Comparison of ENCODE assay signal across 1 cellular context in the genomic region with DNA sequence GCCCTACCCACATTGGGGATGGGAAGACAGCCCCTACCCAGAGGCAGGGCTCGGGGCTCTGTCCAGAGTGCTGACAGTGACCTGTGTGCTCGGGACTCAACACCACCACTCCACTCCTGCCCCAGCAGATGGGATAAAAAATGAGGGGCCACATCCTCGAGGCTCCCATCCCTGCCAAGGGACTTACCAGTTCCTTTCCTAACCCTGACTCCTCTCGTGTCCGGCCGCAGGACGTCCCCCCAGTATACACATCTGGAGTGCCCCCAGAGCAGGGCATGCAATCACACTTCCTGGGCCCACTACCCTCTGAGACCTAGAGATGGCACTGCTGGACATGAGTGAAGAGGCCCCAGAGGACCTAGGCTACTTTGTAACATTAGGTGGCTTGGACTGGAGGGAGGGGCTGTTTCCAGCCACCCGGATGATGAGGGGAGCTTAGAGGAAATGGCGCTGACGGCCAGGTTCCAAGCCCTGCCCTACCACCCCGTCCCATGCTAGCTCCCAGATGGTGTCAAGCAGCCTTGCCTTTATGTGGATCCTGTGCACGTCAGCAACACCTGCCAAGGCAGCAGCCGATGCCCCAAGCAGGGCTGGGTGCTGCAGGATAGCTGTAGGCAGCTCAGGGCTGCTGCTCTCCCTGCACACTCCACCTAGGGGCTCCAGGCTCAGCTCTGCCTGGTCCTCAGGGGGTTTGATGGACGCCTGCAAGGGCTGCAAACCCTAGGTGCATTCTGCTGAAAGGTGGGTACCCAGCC.
TF ChIP-seq lines count a peak whose summit lies in the region.

No MANE protein-coding gene starts in this region.

TF ChIP-seq in K562, 482 proteins besides CTCF, POLR2A, EP300 and RAD21 (continued from another document and continues in another):
- TF ChIP-seq, protein P1, sequence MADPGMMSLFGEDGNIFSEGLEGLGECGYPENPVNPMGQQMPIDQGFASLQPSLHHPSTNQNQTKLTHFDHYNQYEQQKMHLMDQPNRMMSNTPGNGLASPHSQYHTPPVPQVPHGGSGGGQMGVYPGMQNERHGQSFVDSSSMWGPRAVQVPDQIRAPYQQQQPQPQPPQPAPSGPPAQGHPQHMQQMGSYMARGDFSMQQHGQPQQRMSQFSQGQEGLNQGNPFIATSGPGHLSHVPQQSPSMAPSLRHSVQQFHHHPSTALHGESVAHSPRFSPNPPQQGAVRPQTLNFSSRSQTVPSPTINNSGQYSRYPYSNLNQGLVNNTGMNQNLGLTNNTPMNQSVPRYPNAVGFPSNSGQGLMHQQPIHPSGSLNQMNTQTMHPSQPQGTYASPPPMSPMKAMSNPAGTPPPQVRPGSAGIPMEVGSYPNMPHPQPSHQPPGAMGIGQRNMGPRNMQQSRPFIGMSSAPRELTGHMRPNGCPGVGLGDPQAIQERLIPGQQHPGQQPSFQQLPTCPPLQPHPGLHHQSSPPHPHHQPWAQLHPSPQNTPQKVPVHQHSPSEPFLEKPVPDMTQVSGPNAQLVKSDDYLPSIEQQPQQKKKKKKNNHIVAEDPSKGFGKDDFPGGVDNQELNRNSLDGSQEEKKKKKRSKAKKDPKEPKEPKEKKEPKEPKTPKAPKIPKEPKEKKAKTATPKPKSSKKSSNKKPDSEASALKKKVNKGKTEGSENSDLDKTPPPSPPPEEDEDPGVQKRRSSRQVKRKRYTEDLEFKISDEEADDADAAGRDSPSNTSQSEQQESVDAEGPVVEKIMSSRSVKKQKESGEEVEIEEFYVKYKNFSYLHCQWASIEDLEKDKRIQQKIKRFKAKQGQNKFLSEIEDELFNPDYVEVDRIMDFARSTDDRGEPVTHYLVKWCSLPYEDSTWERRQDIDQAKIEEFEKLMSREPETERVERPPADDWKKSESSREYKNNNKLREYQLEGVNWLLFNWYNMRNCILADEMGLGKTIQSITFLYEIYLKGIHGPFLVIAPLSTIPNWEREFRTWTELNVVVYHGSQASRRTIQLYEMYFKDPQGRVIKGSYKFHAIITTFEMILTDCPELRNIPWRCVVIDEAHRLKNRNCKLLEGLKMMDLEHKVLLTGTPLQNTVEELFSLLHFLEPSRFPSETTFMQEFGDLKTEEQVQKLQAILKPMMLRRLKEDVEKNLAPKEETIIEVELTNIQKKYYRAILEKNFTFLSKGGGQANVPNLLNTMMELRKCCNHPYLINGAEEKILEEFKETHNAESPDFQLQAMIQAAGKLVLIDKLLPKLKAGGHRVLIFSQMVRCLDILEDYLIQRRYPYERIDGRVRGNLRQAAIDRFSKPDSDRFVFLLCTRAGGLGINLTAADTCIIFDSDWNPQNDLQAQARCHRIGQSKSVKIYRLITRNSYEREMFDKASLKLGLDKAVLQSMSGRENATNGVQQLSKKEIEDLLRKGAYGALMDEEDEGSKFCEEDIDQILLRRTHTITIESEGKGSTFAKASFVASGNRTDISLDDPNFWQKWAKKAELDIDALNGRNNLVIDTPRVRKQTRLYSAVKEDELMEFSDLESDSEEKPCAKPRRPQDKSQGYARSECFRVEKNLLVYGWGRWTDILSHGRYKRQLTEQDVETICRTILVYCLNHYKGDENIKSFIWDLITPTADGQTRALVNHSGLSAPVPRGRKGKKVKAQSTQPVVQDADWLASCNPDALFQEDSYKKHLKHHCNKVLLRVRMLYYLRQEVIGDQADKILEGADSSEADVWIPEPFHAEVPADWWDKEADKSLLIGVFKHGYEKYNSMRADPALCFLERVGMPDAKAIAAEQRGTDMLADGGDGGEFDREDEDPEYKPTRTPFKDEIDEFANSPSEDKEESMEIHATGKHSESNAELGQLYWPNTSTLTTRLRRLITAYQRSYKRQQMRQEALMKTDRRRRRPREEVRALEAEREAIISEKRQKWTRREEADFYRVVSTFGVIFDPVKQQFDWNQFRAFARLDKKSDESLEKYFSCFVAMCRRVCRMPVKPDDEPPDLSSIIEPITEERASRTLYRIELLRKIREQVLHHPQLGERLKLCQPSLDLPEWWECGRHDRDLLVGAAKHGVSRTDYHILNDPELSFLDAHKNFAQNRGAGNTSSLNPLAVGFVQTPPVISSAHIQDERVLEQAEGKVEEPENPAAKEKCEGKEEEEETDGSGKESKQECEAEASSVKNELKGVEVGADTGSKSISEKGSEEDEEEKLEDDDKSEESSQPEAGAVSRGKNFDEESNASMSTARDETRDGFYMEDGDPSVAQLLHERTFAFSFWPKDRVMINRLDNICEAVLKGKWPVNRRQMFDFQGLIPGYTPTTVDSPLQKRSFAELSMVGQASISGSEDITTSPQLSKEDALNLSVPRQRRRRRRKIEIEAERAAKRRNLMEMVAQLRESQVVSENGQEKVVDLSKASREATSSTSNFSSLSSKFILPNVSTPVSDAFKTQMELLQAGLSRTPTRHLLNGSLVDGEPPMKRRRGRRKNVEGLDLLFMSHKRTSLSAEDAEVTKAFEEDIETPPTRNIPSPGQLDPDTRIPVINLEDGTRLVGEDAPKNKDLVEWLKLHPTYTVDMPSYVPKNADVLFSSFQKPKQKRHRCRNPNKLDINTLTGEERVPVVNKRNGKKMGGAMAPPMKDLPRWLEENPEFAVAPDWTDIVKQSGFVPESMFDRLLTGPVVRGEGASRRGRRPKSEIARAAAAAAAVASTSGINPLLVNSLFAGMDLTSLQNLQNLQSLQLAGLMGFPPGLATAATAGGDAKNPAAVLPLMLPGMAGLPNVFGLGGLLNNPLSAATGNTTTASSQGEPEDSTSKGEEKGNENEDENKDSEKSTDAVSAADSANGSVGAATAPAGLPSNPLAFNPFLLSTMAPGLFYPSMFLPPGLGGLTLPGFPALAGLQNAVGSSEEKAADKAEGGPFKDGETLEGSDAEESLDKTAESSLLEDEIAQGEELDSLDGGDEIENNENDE (IDR thresholded peaks at IDR 0.05; ENCODE audit: low read depth, low read length) = peak; percentile 68
- TF ChIP-seq, protein P2, sequence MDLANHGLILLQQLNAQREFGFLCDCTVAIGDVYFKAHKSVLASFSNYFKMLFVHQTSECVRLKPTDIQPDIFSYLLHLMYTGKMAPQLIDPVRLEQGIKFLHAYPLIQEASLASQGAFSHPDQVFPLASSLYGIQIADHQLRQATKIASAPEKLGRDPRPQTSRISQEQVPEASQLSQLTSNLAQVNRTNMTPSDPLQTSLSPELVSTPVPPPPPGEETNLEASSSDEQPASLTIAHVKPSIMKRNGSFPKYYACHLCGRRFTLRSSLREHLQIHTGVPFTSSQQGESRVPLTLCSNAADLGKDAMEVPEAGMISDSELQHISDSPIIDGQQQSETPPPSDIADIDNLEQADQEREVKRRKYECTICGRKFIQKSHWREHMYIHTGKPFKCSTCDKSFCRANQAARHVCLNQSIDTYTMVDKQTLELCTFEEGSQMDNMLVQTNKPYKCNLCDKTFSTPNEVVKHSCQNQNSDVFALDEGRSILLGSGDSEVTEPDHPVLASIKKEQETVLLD (IDR thresholded peaks at IDR 0.05) = no peak
- TF ChIP-seq, protein P3, sequence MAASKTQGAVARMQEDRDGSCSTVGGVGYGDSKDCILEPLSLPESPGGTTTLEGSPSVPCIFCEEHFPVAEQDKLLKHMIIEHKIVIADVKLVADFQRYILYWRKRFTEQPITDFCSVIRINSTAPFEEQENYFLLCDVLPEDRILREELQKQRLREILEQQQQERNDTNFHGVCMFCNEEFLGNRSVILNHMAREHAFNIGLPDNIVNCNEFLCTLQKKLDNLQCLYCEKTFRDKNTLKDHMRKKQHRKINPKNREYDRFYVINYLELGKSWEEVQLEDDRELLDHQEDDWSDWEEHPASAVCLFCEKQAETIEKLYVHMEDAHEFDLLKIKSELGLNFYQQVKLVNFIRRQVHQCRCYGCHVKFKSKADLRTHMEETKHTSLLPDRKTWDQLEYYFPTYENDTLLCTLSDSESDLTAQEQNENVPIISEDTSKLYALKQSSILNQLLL (CRISPR knock-in tag; IDR thresholded peaks at IDR 0.05; ENCODE audit: borderline replicate concordance) = no peak
- TF ChIP-seq ATF1 (CRISPR knock-in tag; IDR thresholded peaks at IDR 0.05) (peak; percentile 46; the same call in 1 of the 2 replicates), ATF1 (tag; IDR thresholded peaks at IDR 0.05) (0 out of 2 replicates have a peak, but pooled peaks have one; percentile 13), OTX1 (CRISPR knock-in tag; IDR thresholded peaks at IDR 0.05) (no peak), ELF2 (CRISPR knock-in tag; IDR thresholded peaks at IDR 0.05) (peak; percentile 67; the same call in 1 of the 2 replicates), ZNF316 (IDR thresholded peaks at IDR 0.05) (no peak), SMAD3 (CRISPR knock-in tag; conservative IDR thresholded peaks at IDR 0.05) (no peak), TAF7 (tag; IDR thresholded peaks at IDR 0.05) (no peak), TCF7L2 (IDR thresholded peaks at IDR 0.05; ENCODE audit: low read depth, low read length) (no peak), SRSF3 (IDR thresholded peaks at IDR 0.05; ENCODE audit: insufficient read depth, low read length) (no peak), ZNF584 (CRISPR knock-in tag; IDR thresholded peaks at IDR 0.05; ENCODE audit: low read depth) (no peak), CHD4 (IDR thresholded peaks at IDR 0.05; ENCODE audit: insufficient read depth, insufficient replicate concordance, low read depth, low read length, poor library complexity, severe bottlenecking) (no peak), GABPB1 (CRISPR knock-in tag; IDR thresholded peaks at IDR 0.05) (peak; percentile 57; the same call in 1 of the 2 replicates), NR2C2 (CRISPR knock-in tag; IDR thresholded peaks at IDR 0.05) (peak; percentile 35), NR2C2 (tag; IDR thresholded peaks at IDR 0.05) (no peak)
- TF ChIP-seq, protein P4, sequence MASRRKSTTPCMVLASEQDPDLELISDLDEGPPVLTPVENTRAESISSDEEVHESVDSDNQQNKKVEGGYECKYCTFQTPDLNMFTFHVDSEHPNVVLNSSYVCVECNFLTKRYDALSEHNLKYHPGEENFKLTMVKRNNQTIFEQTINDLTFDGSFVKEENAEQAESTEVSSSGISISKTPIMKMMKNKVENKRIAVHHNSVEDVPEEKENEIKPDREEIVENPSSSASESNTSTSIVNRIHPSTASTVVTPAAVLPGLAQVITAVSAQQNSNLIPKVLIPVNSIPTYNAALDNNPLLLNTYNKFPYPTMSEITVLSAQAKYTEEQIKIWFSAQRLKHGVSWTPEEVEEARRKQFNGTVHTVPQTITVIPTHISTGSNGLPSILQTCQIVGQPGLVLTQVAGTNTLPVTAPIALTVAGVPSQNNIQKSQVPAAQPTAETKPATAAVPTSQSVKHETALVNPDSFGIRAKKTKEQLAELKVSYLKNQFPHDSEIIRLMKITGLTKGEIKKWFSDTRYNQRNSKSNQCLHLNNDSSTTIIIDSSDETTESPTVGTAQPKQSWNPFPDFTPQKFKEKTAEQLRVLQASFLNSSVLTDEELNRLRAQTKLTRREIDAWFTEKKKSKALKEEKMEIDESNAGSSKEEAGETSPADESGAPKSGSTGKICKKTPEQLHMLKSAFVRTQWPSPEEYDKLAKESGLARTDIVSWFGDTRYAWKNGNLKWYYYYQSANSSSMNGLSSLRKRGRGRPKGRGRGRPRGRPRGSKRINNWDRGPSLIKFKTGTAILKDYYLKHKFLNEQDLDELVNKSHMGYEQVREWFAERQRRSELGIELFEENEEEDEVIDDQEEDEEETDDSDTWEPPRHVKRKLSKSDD (conservative IDR thresholded peaks at IDR 0.05; ENCODE audit: low read length) = no peak
- TF ChIP-seq, protein P5, sequence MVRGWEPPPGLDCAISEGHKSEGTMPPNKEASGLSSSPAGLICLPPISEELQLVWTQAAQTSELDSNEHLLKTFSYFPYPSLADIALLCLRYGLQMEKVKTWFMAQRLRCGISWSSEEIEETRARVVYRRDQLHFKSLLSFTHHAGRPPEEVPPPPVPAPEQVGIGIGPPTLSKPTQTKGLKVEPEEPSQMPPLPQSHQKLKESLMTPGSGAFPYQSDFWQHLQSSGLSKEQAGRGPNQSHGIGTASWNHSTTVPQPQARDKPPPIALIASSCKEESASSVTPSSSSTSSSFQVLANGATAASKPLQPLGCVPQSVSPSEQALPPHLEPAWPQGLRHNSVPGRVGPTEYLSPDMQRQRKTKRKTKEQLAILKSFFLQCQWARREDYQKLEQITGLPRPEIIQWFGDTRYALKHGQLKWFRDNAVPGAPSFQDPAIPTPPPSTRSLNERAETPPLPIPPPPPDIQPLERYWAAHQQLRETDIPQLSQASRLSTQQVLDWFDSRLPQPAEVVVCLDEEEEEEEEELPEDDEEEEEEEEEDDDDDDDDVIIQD (CRISPR knock-in tag; IDR thresholded peaks at IDR 0.05) = no peak
- TF ChIP-seq, protein P6, sequence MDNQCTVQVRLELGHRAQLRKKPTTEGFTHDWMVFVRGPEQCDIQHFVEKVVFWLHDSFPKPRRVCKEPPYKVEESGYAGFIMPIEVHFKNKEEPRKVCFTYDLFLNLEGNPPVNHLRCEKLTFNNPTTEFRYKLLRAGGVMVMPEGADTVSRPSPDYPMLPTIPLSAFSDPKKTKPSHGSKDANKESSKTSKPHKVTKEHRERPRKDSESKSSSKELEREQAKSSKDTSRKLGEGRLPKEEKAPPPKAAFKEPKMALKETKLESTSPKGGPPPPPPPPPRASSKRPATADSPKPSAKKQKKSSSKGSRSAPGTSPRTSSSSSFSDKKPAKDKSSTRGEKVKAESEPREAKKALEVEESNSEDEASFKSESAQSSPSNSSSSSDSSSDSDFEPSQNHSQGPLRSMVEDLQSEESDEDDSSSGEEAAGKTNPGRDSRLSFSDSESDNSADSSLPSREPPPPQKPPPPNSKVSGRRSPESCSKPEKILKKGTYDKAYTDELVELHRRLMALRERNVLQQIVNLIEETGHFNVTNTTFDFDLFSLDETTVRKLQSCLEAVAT (IDR thresholded peaks at IDR 0.05) = no peak
- TF ChIP-seq, protein P7, sequence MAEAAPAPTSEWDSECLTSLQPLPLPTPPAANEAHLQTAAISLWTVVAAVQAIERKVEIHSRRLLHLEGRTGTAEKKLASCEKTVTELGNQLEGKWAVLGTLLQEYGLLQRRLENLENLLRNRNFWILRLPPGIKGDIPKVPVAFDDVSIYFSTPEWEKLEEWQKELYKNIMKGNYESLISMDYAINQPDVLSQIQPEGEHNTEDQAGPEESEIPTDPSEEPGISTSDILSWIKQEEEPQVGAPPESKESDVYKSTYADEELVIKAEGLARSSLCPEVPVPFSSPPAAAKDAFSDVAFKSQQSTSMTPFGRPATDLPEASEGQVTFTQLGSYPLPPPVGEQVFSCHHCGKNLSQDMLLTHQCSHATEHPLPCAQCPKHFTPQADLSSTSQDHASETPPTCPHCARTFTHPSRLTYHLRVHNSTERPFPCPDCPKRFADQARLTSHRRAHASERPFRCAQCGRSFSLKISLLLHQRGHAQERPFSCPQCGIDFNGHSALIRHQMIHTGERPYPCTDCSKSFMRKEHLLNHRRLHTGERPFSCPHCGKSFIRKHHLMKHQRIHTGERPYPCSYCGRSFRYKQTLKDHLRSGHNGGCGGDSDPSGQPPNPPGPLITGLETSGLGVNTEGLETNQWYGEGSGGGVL (CRISPR knock-in tag; IDR thresholded peaks at IDR 0.05) = no peak
- TF ChIP-seq, protein P8, sequence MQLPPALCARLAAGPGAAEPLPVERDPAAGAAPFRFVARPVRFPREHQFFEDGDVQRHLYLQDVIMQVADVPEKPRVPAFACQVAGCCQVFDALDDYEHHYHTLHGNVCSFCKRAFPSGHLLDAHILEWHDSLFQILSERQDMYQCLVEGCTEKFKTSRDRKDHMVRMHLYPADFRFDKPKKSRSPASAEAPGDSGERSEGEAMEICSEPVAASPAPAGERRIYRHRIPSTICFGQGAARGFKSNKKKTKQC (CRISPR knock-in tag; IDR thresholded peaks at IDR 0.05) = peak; percentile 89
- TF ChIP-seq, protein P9, sequence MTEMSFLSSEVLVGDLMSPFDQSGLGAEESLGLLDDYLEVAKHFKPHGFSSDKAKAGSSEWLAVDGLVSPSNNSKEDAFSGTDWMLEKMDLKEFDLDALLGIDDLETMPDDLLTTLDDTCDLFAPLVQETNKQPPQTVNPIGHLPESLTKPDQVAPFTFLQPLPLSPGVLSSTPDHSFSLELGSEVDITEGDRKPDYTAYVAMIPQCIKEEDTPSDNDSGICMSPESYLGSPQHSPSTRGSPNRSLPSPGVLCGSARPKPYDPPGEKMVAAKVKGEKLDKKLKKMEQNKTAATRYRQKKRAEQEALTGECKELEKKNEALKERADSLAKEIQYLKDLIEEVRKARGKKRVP (CRISPR knock-in tag; IDR thresholded peaks at IDR 0.05) = no peak; the same call in 1 of the 2 replicates
